ENCODE assay signal across 8 cellular contexts in the genomic region with DNA sequence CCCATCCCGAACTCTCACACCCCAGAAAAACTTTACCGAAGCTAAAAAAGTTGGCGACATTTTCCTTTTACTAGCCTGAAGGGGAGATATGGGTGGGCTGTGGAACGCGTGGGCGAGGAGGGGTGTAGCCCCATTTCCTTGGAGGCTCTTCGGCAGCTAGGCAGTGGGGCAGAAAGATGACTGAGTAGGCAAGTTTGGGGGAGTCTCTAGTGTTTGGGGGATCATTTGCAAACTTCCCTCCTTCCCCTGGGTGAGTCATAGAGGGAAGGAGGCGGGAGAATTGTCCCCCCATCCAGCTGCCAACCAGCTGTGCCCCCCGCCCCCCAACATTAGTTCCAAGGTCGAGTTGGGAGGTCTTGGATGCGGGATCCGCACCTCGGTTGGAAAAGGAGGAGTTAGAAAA. TPM values are rescaled to one million over a fixed set of nuclear protein-coding genes. Genes with fewer than 3 reads are reported as not detected.
A peak's percentile ranks its signal among the peaks of the same experiment; 100 is the strongest.
DNase-seq lines count a peak whose midpoint lies in the region; ATAC-seq and TF ChIP-seq lines count a peak whose summit lies in the region.

No MANE protein-coding gene starts in this region.

- peaks cover 0 to 8% (median 6%) of the 10 kb centered on the region in 3 donors for H3K27me3 ChIP-seq in psoas muscle (ENCODE audit: insufficient read depth in 3 of 3, low read length in 2 of 3)

- H3K4me3 ChIP-seq in SK-N-MC: peak overlapping the region; percentile 88
- peak overlapping the region; percentile 71 for H3K4me3 ChIP-seq in fibroblast of mammary gland (ENCODE audit: control insufficient read depth, low read depth, low read length)
- H3K4me3 ChIP-seq in psoas muscle: peak overlapping the region; percentile 77

- H3K4me1 ChIP-seq in psoas muscle: peaks cover 20% of the 10 kb centered on the region

- intact Hi-C loops in psoas muscle (cut with DNase I): loop anchor here (5.0 to 10.0 kb wide), 3 partner anchors 160 to 247 kb away; partner anchors contain the start of gene NXPH4 (in 1 of the 2)

- H3K36me3 ChIP-seq in SK-N-MC (ENCODE audit: insufficient read depth, low read length): no peaks in the 10 kb centered on the region
- H3K36me3 ChIP-seq in psoas muscle (ENCODE audit: insufficient read depth in 1 of 2, low read depth in 1 of 2): no peaks in the 10 kb centered on the region

- H3K9ac ChIP-seq in SK-N-MC (ENCODE audit: insufficient read length): peak overlapping the region; percentile 65

- H3K9me3 ChIP-seq in SK-N-MC (ENCODE audit: low read depth, low read length) (no peaks in the 10 kb centered on the region), psoas muscle (no peaks in the 10 kb centered on the region)

- TF ChIP-seq CTCF in GM13976 (IDR thresholded peaks at IDR 0.05; ENCODE audit: borderline replicate concordance, control extremely low read depth, extremely low read depth, insufficient read depth, missing control alignments): no peak
- no peak for TF ChIP-seq CTCF in fibroblast of mammary gland (conservative IDR thresholded peaks at IDR 0.05; ENCODE audit: control insufficient read depth, insufficient read depth, low read depth, low read length)
- no peak for TF ChIP-seq CTCF in psoas muscle (IDR thresholded peaks at IDR 0.05)

- ATAC-seq in psoas muscle (peak in 1 of 4 donors; percentile 1), HG03196 (IDR thresholded peaks at IDR 0.05; ENCODE audit: unreplicated experiment) (no peak), GM21576 (IDR thresholded peaks at IDR 0.05; ENCODE audit: unreplicated experiment) (no peak)

- in situ Hi-C loops in GM13976 (cut with MboI; ENCODE audit: low sequenced_read_pairs, unreplicated experiment): no loop called here

- H3K27ac ChIP-seq in SK-N-MC: peak overlapping the region; percentile 77
- H3K27ac ChIP-seq in psoas muscle: peak overlapping the region; percentile 72

- peak; percentile 51 for DNase-seq in GM13976 (ENCODE audit: low spot score)
- DNase-seq in SK-N-MC (ENCODE audit: low read depth, low spot score): no peak
- DNase-seq in fibroblast of mammary gland (ENCODE audit: low read depth): peak; percentile 20
- DNase-seq in psoas muscle: no peak
- no peak for DNase-seq in germinal center (ENCODE audit: low spot score)
- no peak for DNase-seq in MV-4-11 (lab: John Stamatoyannopoulos, UW)

- 0% methylated on average over 7 to 13 of the region's 13 CpGs for WGBS in psoas muscle, 3 donors

RNA-seq across cellular contexts. Expression of gene GLI1, which starts 2.3 kb away (rescaled TPM):
- total RNA-seq in psoas muscle: under 1 TPM in 3 of 4 donors, not detected in 1; 0.07 to 0.86 (median 0.61) TPM
- polyA plus RNA-seq in psoas muscle: under 1 TPM; 0.21 to 0.34 (median 0.23) TPM

RNA-seq across cellular contexts. Expression of gene INHBE, which starts 6.8 kb away (rescaled TPM):
- 1 to 10 TPM in 2 of 4 donors, under 1 TPM in 2; 0.23 to 6.8 (median 2.1) TPM for total RNA-seq in psoas muscle
- 1 to 10 TPM in 1 of 3 donors, under 1 TPM in 2; 0.18 to 1.4 (median 0.18) TPM for polyA plus RNA-seq in psoas muscle

RNA-seq across cellular contexts. Expression of gene ARHGAP9, which starts 17.8 kb away (rescaled TPM):
- total RNA-seq in psoas muscle: 1 to 10 TPM; 1.3 to 5.4 (median 4.1) TPM
- polyA plus RNA-seq in psoas muscle: 1 to 10 TPM in 2 of 3 donors, under 1 TPM in 1; 0.91 to 2.0 (median 1.4) TPM

RNA-seq across cellular contexts. Expression of gene MARS1, which starts 26.0 kb away (rescaled TPM):
- total RNA-seq in psoas muscle: 10 to 100 TPM; 68.6 to 88.0 (median 83.7) TPM
- polyA plus RNA-seq in psoas muscle: 10 to 100 TPM; 41.2 to 97.4 (median 77.7) TPM

RNA-seq across cellular contexts. Expression of gene INHBC, which starts 27.3 kb away (rescaled TPM):
- under 1 TPM in 2 of 4 donors, not detected in 2; 0.18 to 0.21 TPM for total RNA-seq in psoas muscle
- polyA plus RNA-seq in psoas muscle: under 1 TPM in 1 of 3 donors, not detected in 2; 0.05 TPM

Comparison
In these comparisons a context has a peak if more than half of its experiments do, and no peak if none do; other contexts are left out.
1. DNase-seq: peak in GM13976 (single experiment) and fibroblast of mammary gland (single experiment); none in SK-N-MC (single experiment), psoas muscle (0 of 2), germinal center (single experiment) and MV-4-11 (single experiment).
2. Peak in every context shown above with its lines, with median percentiles within 50 percentile points of each other: H3K4me3 ChIP-seq.